Comparison of ENCODE assay signal across 9 cellular contexts in genomic region chr5:174837919-174838902, GRCh38.
A peak's percentile ranks its signal among the peaks of the same experiment; 100 is the strongest.
DNase-seq lines count a peak whose midpoint lies in the region; ATAC-seq, FAIRE-seq and TF ChIP-seq lines count a peak whose summit lies in the region.
"Had no signal": no experiment of that assay in that cellular context is flagged by ENCODE, and none has a peak within 500 bp of the region (broad histone marks: within the 10 kb centered on the region; RNA-seq: fewer than 3 reads in every experiment).

No MANE protein-coding gene starts in this region.

- H3K36me3 ChIP-seq in cardiac muscle cell, result no peaks in the 10 kb centered on the region
- H3K36me3 ChIP-seq in keratinocyte (ENCODE audit: control insufficient read depth in 2 of 2, extremely low read depth in 1 of 2, insufficient read depth in 2 of 2, low read length in 2 of 2), result no peaks in the 10 kb centered on the region

- H3K27ac ChIP-seq in cardiac muscle cell, result no peak overlapping the region
- no peak overlapping the region for H3K27ac ChIP-seq in right cardiac atrium (ENCODE audit: low read length)
- H3K27ac ChIP-seq in keratinocyte (ENCODE audit: control insufficient read depth, insufficient read depth, low read length), result no peak overlapping the region

- no peak for FAIRE-seq in keratinocyte (lab: Jason Lieb, UNC)

- no peaks in the 10 kb centered on the region for H3K9me3 Mint-ChIP-seq in activated CD8-positive, alpha-beta T cell treated with anti-CD3 and anti-CD28 coated beads for 36 hours

- peak; percentile 26 for TF ChIP-seq CTCF in cardiac muscle cell (IDR thresholded peaks at IDR 0.05; ENCODE audit: low read depth, low read length)
- no peak for TF ChIP-seq CTCF in astrocyte of the spinal cord (IDR thresholded peaks at IDR 0.05; ENCODE audit: low read depth, low read length)
- TF ChIP-seq CTCF in keratinocyte (optimal IDR thresholded peaks at IDR 0.05 in 1 of 3, IDR thresholded peaks at IDR 0.05 in 1 of 3, conservative IDR thresholded peaks at IDR 0.05 in 1 of 3; ENCODE audit: extremely low read depth in 1 of 3, insufficient read depth in 2 of 3, low read length in 3 of 3), result peak in 2 of 3 experiments; percentile 25 to 39
- no peak for TF ChIP-seq CTCF in activated CD8-positive, alpha-beta T cell treated with anti-CD3 and anti-CD28 coated beads for 36 hours (IDR thresholded peaks at IDR 0.05)

- intact Hi-C loops in right cardiac atrium (cut with DNase I), result no loop called here
- intact Hi-C loops in activated CD8-positive, alpha-beta T cell treated with anti-CD3 and anti-CD28 coated beads for 36 hours (cut with micrococcal nuclease), result no loop called here

- no peaks in the 10 kb centered on the region for H3K4me1 Mint-ChIP-seq in activated CD8-positive, alpha-beta T cell treated with anti-CD3 and anti-CD28 coated beads for 36 hours (ENCODE audit: low read depth)
- H3K4me1 Mint-ChIP-seq: memory B cell had no signal

- H3K9me3 ChIP-seq in cardiac muscle cell (ENCODE audit: low read depth), result no peaks in the 10 kb centered on the region
- no peaks in the 10 kb centered on the region for H3K9me3 ChIP-seq in right cardiac atrium (ENCODE audit: control insufficient read depth, low read length)
- H3K9me3 ChIP-seq in keratinocyte (ENCODE audit: control insufficient read depth, low read depth, low read length), result no peaks in the 10 kb centered on the region

- in situ Hi-C loops in astrocyte of the spinal cord (cut with HindIII; ENCODE audit: low sequenced_read_pairs), result no loop called here

- POLR2A ChIA-PET in activated CD8-positive, alpha-beta T cell treated with anti-CD3 and anti-CD28 coated beads for 36 hours (lab: Charles Lee), result interaction anchor here (0.6 kb wide), 1 partner anchor 411 kb away, joined by 3 read pairs; no protein-coding TSS in a partner anchor

- H3K36me3 Mint-ChIP-seq in activated CD8-positive, alpha-beta T cell treated with anti-CD3 and anti-CD28 coated beads for 36 hours (ENCODE audit: low read depth), result no peaks in the 10 kb centered on the region
- H3K36me3 Mint-ChIP-seq: memory B cell had no signal

- DNase-seq in cardiac muscle cell (ENCODE audit: low read depth in 1 of 2, low spot score in 1 of 2), result peak; percentile 28 to 75
- no peak for DNase-seq in right cardiac atrium
- DNase-seq in astrocyte of the spinal cord (ENCODE audit: low read depth, low spot score), result peak; percentile 23
- DNase-seq in keratinocyte (ENCODE audit: low read depth, low spot score), result peak; percentile 0
- no peak for DNase-seq in GDM1 (lab: John Stamatoyannopoulos, UW)
- DNase-seq in NCI-H146 treated with DMSO at 0.1 percent for 48 hours (lab: John Stamatoyannopoulos, UW; ENCODE audit: unreplicated experiment), result no peak
- DNase-seq in activated CD8-positive, alpha-beta T cell treated with anti-CD3 and anti-CD28 coated beads for 36 hours, result no peak

- no peak for ATAC-seq in right cardiac atrium
- no peak for ATAC-seq in activated CD8-positive, alpha-beta T cell treated with anti-CD3 and anti-CD28 coated beads for 36 hours
- no peak for ATAC-seq in GM18519 (IDR thresholded peaks at IDR 0.05; ENCODE audit: low FRiP score, unreplicated experiment)

- 31% methylated on average over 8 of the region's 8 CpGs for WGBS in right cardiac atrium

- CTCF ChIA-PET in activated CD8-positive, alpha-beta T cell treated with anti-CD3 and anti-CD28 coated beads for 36 hours (lab: Charles Lee), result no interaction called here

- H3K4me1 ChIP-seq in cardiac muscle cell (ENCODE audit: low read depth), result no peaks in the 10 kb centered on the region
- H3K4me1 ChIP-seq in right cardiac atrium (ENCODE audit: control insufficient read depth, insufficient read depth, low read length), result no peaks in the 10 kb centered on the region
- H3K4me1 ChIP-seq in keratinocyte (ENCODE audit: control insufficient read depth, extremely low read depth, insufficient read depth, low read length), result no peaks in the 10 kb centered on the region

- H3K4me3 Mint-ChIP-seq in activated CD8-positive, alpha-beta T cell treated with anti-CD3 and anti-CD28 coated beads for 36 hours, result no peak overlapping the region
- H3K4me3 Mint-ChIP-seq: memory B cell had no signal

- no peak overlapping the region for H3K9ac ChIP-seq in keratinocyte (ENCODE audit: control insufficient read depth, extremely low read depth, insufficient read depth, low read length)

- H4K20me1 ChIP-seq in keratinocyte (ENCODE audit: control insufficient read depth, extremely low read depth, insufficient read depth, low read length), result no peaks in the 10 kb centered on the region

- no peaks in the 10 kb centered on the region for H3K79me2 ChIP-seq in keratinocyte (ENCODE audit: control insufficient read depth, insufficient read depth, low read length)

- no peak overlapping the region for H3K27ac Mint-ChIP-seq in activated CD8-positive, alpha-beta T cell treated with anti-CD3 and anti-CD28 coated beads for 36 hours
- H3K27ac Mint-ChIP-seq: memory B cell had no signal

- H3K27me3 Mint-ChIP-seq in activated CD8-positive, alpha-beta T cell treated with anti-CD3 and anti-CD28 coated beads for 36 hours, result peaks cover 11% of the 10 kb centered on the region

- H3K4me2 ChIP-seq in keratinocyte (ENCODE audit: control insufficient read depth, extremely low read depth, insufficient read depth, low read depth, low read length), result no peak overlapping the region

- H3K9me1 ChIP-seq in keratinocyte (ENCODE audit: control insufficient read depth, extremely low read depth, insufficient read depth, low read length), result no peaks in the 10 kb centered on the region

- H3K4me3 ChIP-seq in cardiac muscle cell, result no peak overlapping the region
- H3K4me3 ChIP-seq in right cardiac atrium (ENCODE audit: low read length), result no peak overlapping the region
- H3K4me3 ChIP-seq in astrocyte of the spinal cord (ENCODE audit: low read depth, low read length), result no peak overlapping the region
- no peak overlapping the region for H3K4me3 ChIP-seq in keratinocyte (ENCODE audit: control insufficient read depth in 2 of 3, extremely low read depth in 1 of 3, insufficient read depth in 2 of 3, low read depth in 1 of 3, low read length in 3 of 3)

- no peak overlapping the region for H2AFZ ChIP-seq in keratinocyte (ENCODE audit: control insufficient read depth, low read length)

- dilution Hi-C loops in keratinocyte (cut with MboI; ENCODE audit: extremely low pct_ligation_motif_present, low sequenced_read_pairs), result no loop called here

- H3K27me3 ChIP-seq in cardiac muscle cell, result no peaks in the 10 kb centered on the region
- H3K27me3 ChIP-seq in right cardiac atrium (ENCODE audit: control insufficient read depth, insufficient read depth), result no peaks in the 10 kb centered on the region
- no peaks in the 10 kb centered on the region for H3K27me3 ChIP-seq in keratinocyte (ENCODE audit: control insufficient read depth, extremely low read depth, insufficient read depth, low read length)

Comparison
In these comparisons a context has a peak if more than half of its experiments do, and no peak if none do; other contexts are left out.
1. DNase-seq: peak in cardiac muscle cell (2 of 2), astrocyte of the spinal cord (single experiment) and keratinocyte (single experiment); none in right cardiac atrium (0 of 3), GDM1 (single experiment), NCI-H146 treated with DMSO at 0.1 percent for 48 hours (single experiment) and activated CD8-positive, alpha-beta T cell treated with anti-CD3 and anti-CD28 coated beads for 36 hours (single experiment).
2. CTCF ChIP-seq: peak in cardiac muscle cell (single experiment) and keratinocyte (2 of 3); none in astrocyte of the spinal cord (single experiment) and activated CD8-positive, alpha-beta T cell treated with anti-CD3 and anti-CD28 coated beads for 36 hours (single experiment).